ENCODE assay signal across 29 cellular contexts in genomic region chr4:153081181-153081580, GRCh38.
"Had no signal": no experiment of that assay in that cellular context is flagged by ENCODE, and none has a peak within 500 bp of the region (broad histone marks: within the 10 kb centered on the region; RNA-seq: fewer than 3 reads in every experiment).

No MANE protein-coding gene starts in this region.

- H3K27ac Mint-ChIP-seq: natural killer cell; neural progenitor cell; progenitor cell of endocrine pancreas; stimulated activated naive CD8-positive, alpha-beta T cell treated with anti-CD3 and anti-CD28 coated beads, Interleukin-15, amount 100 ng/mL, for 72 hours; type B pancreatic cell had no signal

- H3K27me3 Mint-ChIP-seq: stimulated activated memory B cell treated with anti-CD40 and anti-IgM and Interleukin-4, amounts not matched to agents 10 μg/mL and 1 μg/mL and 100 μg/mL, for 72 hours had no signal

- H3K4me3 Mint-ChIP-seq: natural killer cell; nephron progenitor cell; neural progenitor cell; stimulated activated memory B cell treated with anti-CD40 and anti-IgM and Interleukin-4, amounts not matched to agents 10 μg/mL and 1 μg/mL and 100 μg/mL, for 72 hours; stimulated activated naive CD8-positive, alpha-beta T cell treated with anti-CD3 and anti-CD28 coated beads, Interleukin-15, amount 100 ng/mL, for 72 hours; type B pancreatic cell had no signal

- H3K9me3 ChIP-seq: left lung, lower lobe of right lung, neutrophil, ovary, right atrium auricular region, right lobe of liver, uterus had no signal

- H3K27ac ChIP-seq: left lung, lower lobe of right lung, neural progenitor cell, ovary, right atrium auricular region, right lobe of liver, tibial nerve, uterus had no signal

- H3K9me3 Mint-ChIP-seq: immature natural killer cell; natural killer cell; nephron progenitor cell; stimulated activated memory B cell treated with anti-CD40 and anti-IgM and Interleukin-4, amounts not matched to agents 10 μg/mL and 1 μg/mL and 100 μg/mL, for 72 hours; stimulated activated naive CD8-positive, alpha-beta T cell treated with anti-CD3 and anti-CD28 coated beads, Interleukin-15, amount 100 ng/mL, for 72 hours had no signal

- H3K27me3 ChIP-seq: left lung, neural progenitor cell, ovary, right atrium auricular region, right lobe of liver, tibial nerve, uterus had no signal

- H3K4me2 ChIP-seq: neural progenitor cell, smooth muscle cell had no signal

- ATAC-seq: left colon; left lung; lower lobe of right lung; natural killer cell; right lobe of liver; stimulated activated memory B cell treated with anti-CD40 and anti-IgM and Interleukin-4, amounts not matched to agents 10 μg/mL and 1 μg/mL and 100 μg/mL, for 72 hours; stimulated activated naive CD8-positive, alpha-beta T cell treated with anti-CD3 and anti-CD28 coated beads, Interleukin-15, amount 100 ng/mL, for 72 hours had no signal

- DNase-seq: hypothalamus; immature natural killer cell; kidney; left colon; left lung; lower lobe of right lung; mammary epithelial cell; mesenchymal stem cell; natural killer cell; nephron progenitor cell; occipital lobe; ovary; right lobe of liver; stimulated activated CD4-positive, alpha-beta T cell treated with anti-CD3 and anti-CD28 coated beads, Interleukin-1b, Interleukin-23, amount 100 ng/mL, for 48 hours; stimulated activated CD4-positive, alpha-beta T cell treated with anti-CD3 and anti-CD28 coated beads, Interleukin-2, amount 100 ng/mL, for 48 hours; stimulated activated CD4-positive, alpha-beta T cell treated with anti-CD3 and anti-CD28 coated beads, Interleukin-4, amount 100 ng/mL, for 4 hours; stimulated activated CD8-positive, alpha-beta memory T cell treated with anti-CD3 and anti-CD28 coated beads, Interleukin-4, amount 100 ng/mL, for 48 hours; stimulated activated naive CD4-positive, alpha-beta T cell treated with Interleukin-2 at 50 U/mL for 16 hours; stimulated activated naive CD8-positive, alpha-beta T cell treated with anti-CD3 and anti-CD28 coated beads, Interleukin-15, amount 100 ng/mL, for 72 hours; substantia nigra; uterus had no signal

- H3K4me1 ChIP-seq: uterus had no signal

- H3K36me3 ChIP-seq: left lung, lower lobe of right lung, neural progenitor cell, neutrophil, ovary, right atrium auricular region, right lobe of liver, tibial nerve, uterus had no signal

- H2AFZ ChIP-seq: neural progenitor cell had no signal

- H3K36me3 Mint-ChIP-seq: immature natural killer cell; natural killer cell; stimulated activated memory B cell treated with anti-CD40 and anti-IgM and Interleukin-4, amounts not matched to agents 10 μg/mL and 1 μg/mL and 100 μg/mL, for 72 hours; type B pancreatic cell had no signal

- H3K4me3 ChIP-seq: left lung, lower lobe of right lung, neural progenitor cell, ovary, right atrium auricular region, right lobe of liver, smooth muscle cell, tibial nerve, uterus had no signal
